Comparison of ENCODE assay signal across 16 cellular contexts in genomic region chr16:28532940-28533647, GRCh38. TPM values are rescaled to one million over a fixed set of nuclear protein-coding genes. Genes with fewer than 3 reads are reported as not detected.
DNase-seq lines count a peak whose midpoint lies in the region; ATAC-seq and TF ChIP-seq lines count a peak whose summit lies in the region.
"Had no signal": no experiment of that assay in that cellular context is flagged by ENCODE, and none has a peak within 500 bp of the region (broad histone marks: within the 10 kb centered on the region; RNA-seq: fewer than 3 reads in every experiment).

No MANE protein-coding gene starts in this region.

- TF ChIP-seq POLR2A in stomach (IDR thresholded peaks at IDR 0.05), result no peak

- no peaks in the 10 kb centered on the region for H3K9me3 ChIP-seq in Caco-2
- no peaks in the 10 kb centered on the region for H3K9me3 ChIP-seq in stomach

- no peaks in the 10 kb centered on the region for H3K36me3 ChIP-seq in Caco-2 (ENCODE audit: control insufficient read depth, insufficient read depth, low read length)
- H3K36me3 ChIP-seq in stomach, result peaks cover 0 to 34% (median 13%) of the 10 kb centered on the region in 4 donors

- intact Hi-C loops in Caco-2 (cut with micrococcal nuclease; ENCODE audit: unreplicated experiment) (no loop called here), stomach (cut with DNase I; ENCODE audit: low total_unique reads) (no loop called here)

- H3K27me3 ChIP-seq in Caco-2 (replicated peaks; ENCODE audit: control insufficient read depth, insufficient read depth, low read length), result no peaks in the 10 kb centered on the region
- H3K27me3 ChIP-seq in stomach, result no peaks in the 10 kb centered on the region

- peaks cover 14% of the 10 kb centered on the region for H3K4me1 Mint-ChIP-seq in Caco-2 (ENCODE audit: low read depth, unreplicated experiment)

- peaks cover 31% of the 10 kb centered on the region for H3K4me1 ChIP-seq in Caco-2
- peaks cover 32 to 74% (median 52%) of the 10 kb centered on the region in 4 donors for H3K4me1 ChIP-seq in stomach

- TF ChIP-seq CTCF in Caco-2 (IDR thresholded peaks at IDR 0.05; ENCODE audit: insufficient read depth in 1 of 2, low read depth in 1 of 2, low read length in 1 of 2, severe bottlenecking in 1 of 2, unreplicated experiment in 1 of 2), result no peak
- no peak for TF ChIP-seq CTCF in VCaP (conservative IDR thresholded peaks at IDR 0.05)
- no peak for TF ChIP-seq CTCF in stomach (IDR thresholded peaks at IDR 0.05)

- TF ChIP-seq EP300 in stomach (IDR thresholded peaks at IDR 0.05), result no peak

- DNase-seq in Caco-2, result no peak
- peak; percentile 63 for DNase-seq in left lobe of liver (ENCODE audit: low spot score)
- DNase-seq in stomach, result no peak
- DNase-seq in NCI-H128 (lab: John Stamatoyannopoulos, UW; ENCODE audit: unreplicated experiment), result no peak
- DNase-seq in KG1 (lab: John Stamatoyannopoulos, UW), result no peak
- no peak for DNase-seq in SKM-1 (lab: John Stamatoyannopoulos, UW; ENCODE audit: unreplicated experiment)
- DNase-seq: activated CD4-positive, alpha-beta T cell treated with anti-CD3 and anti-CD28 coated beads, Interleukin-2, amount 50 U/mL, for 1 hour; COR-L47; GF-D8; IMR-90; NCI-H1105 treated with DMSO at 0.1 percent for 48 hours; stimulated activated CD4-positive, alpha-beta T cell treated with anti-CD3 and anti-CD28 coated beads, Interleukin-2, amount 100 ng/mL, for 24 hours had no signal

- H3K27ac Mint-ChIP-seq in Caco-2 (ENCODE audit: unreplicated experiment), result no peak overlapping the region
- H3K27ac Mint-ChIP-seq: endodermal cell had no signal

- CTCF ChIA-PET in Caco-2 (lab: Charles Lee), result no interaction called here

- POLR2A ChIA-PET in Caco-2 (lab: Charles Lee), result no interaction called here

- TSS peak; percentile 67 for BruUV-seq in Caco-2 (replicated peaks; lab: Mats Ljungman, UMichigan)

- 68 to 84% (median 74%) methylated on average over 5 of the region's 5 CpGs for WGBS in stomach, 5 donors

- peaks cover 5% of the 10 kb centered on the region for H3K36me3 Mint-ChIP-seq in Caco-2 (ENCODE audit: insufficient read depth, unreplicated experiment)

- H3K4me3 Mint-ChIP-seq in Caco-2 (ENCODE audit: unreplicated experiment), result no peak overlapping the region
- H3K4me3 Mint-ChIP-seq: endodermal cell had no signal

- H3K27ac ChIP-seq in VCaP, result peak overlapping the region; percentile 19; the same call in 1 of the 2 replicates
- H3K27ac ChIP-seq in stomach, result peak overlapping the region; percentile 71 to 93 (median 78)

- no peaks in the 10 kb centered on the region for H3K27me3 Mint-ChIP-seq in Caco-2 (ENCODE audit: insufficient read depth, unreplicated experiment)

- peak; percentile 54 for ATAC-seq in left lobe of liver

- H3K4me3 ChIP-seq in Caco-2 (ENCODE audit: low read depth, low read length), result no peak overlapping the region
- no peak overlapping the region for H3K4me3 ChIP-seq in stomach

- peaks cover 6% of the 10 kb centered on the region for H3K9me3 Mint-ChIP-seq in Caco-2 (ENCODE audit: unreplicated experiment)
- H3K9me3 Mint-ChIP-seq: endodermal cell had no signal

RNA-seq across cellular contexts. Expression of gene NUPR1, which starts 5.7 kb away (rescaled TPM):
- total RNA-seq in Caco-2 (2022) (8.8 and 16.6 TPM in 2 replicates), left lobe of liver (92.6 TPM), stomach (100 to 1,000 TPM in 1 of 5 donors, 10 to 100 TPM in 3, 1 to 10 TPM in 1; 4.2 to 251 (median 14.0) TPM)
- polyA plus RNA-seq in stomach, result 100 to 1,000 TPM; 123 to 239 (median 126) TPM
- total RNA-seq: endodermal cell; T-helper 2 cell treated with Interferon-gamma antibody and Interleukin-4, amounts not matched to agents 100 ng/mL and 5 ng/mL, for 36 hours had no signal

RNA-seq across cellular contexts. Expression of gene SGF29, which starts 20.6 kb away (rescaled TPM):
- 29.8 and 31.1 TPM in 2 replicates for total RNA-seq in Caco-2 (2022)
- total RNA-seq in left lobe of liver, result 19.3 TPM
- total RNA-seq in stomach, result 100 to 1,000 TPM in 1 of 5 donors, 10 to 100 TPM in 2, 1 to 10 TPM in 2; 4.3 to 115 (median 12.9) TPM
- 10 to 100 TPM; 32.2 to 52.5 (median 33.7) TPM for polyA plus RNA-seq in stomach

RNA-seq across cellular contexts. Expression of gene IL27, which starts 26.5 kb away (rescaled TPM):
- total RNA-seq in Caco-2 (2022) (0.53 and 0.66 TPM in 2 replicates), left lobe of liver (12.9 TPM), stomach (not detected)
- polyA plus RNA-seq in stomach, result under 1 TPM in 1 of 3 donors, not detected in 2; 0.20 TPM
- total RNA-seq: endodermal cell; IMR-90; NCI-H460; T-helper 2 cell treated with Interferon-gamma antibody and Interleukin-4, amounts not matched to agents 100 ng/mL and 5 ng/mL, for 36 hours had no signal
- polyA plus RNA-seq: IMR-90 had no signal

RNA-seq across cellular contexts. Expression of gene APOBR, which starts 38.7 kb away (rescaled TPM):
- total RNA-seq in Caco-2 (2022), result 0.61 and 0.63 TPM in 2 replicates
- 0.58 TPM for total RNA-seq in left lobe of liver
- 10 to 100 TPM in 1 of 5 donors, 1 to 10 TPM in 2, not detected in 2; 1.1 to 86.9 (median 1.2) TPM for total RNA-seq in stomach
- 1 to 10 TPM in 1 of 3 donors, under 1 TPM in 2; 0.83 to 1.5 (median 0.92) TPM for polyA plus RNA-seq in stomach
- total RNA-seq: endodermal cell, IMR-90 had no signal
- polyA plus RNA-seq: IMR-90 had no signal

RNA-seq across cellular contexts. Expression of gene CLN3, which starts 41.2 kb away (rescaled TPM):
- total RNA-seq in Caco-2 (2022) (41.0 and 42.2 TPM in 2 replicates), left lobe of liver (17.5 TPM), stomach (10 to 100 TPM; 10.5 to 55.6 (median 22.8) TPM)
- 10 to 100 TPM in 2 of 3 donors, 1 to 10 TPM in 1; 6.6 to 25.0 (median 10.8) TPM for polyA plus RNA-seq in stomach
